Comparison of ENCODE assay signal across 2 cellular contexts in the genomic region with DNA sequence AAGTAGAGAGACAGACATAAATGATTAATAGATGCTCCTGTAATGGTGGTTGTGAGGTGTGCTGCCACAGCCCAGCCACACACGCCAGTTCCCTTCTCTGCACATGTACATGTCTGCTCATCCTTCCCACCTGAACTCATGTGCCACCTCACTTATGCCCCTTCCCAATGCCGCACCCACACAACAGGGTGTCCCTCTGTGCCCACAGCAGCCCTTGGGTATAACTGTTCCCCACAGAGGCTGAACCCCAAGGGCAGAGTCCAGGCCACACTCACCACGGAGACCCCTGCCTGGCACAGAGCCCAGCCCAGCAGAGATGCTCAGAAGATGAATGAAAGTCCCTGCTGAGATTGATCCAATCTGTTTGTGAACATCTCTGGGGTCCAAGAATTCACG.
TF ChIP-seq lines count a peak whose summit lies in the region.

No MANE protein-coding gene starts in this region.

TF ChIP-seq in liver, 16 proteins besides CTCF, POLR2A, EP300 and RAD21:
- TF ChIP-seq FOXA1 (IDR thresholded peaks at IDR 0.05) (no peak), RXRA (IDR thresholded peaks at IDR 0.05) (no peak), FOXA2 (IDR thresholded peaks at IDR 0.05) (no peak), HNF4A (conservative IDR thresholded peaks at IDR 0.05) (no peak), GABPA (IDR thresholded peaks at IDR 0.05 in 1 of 2, conservative IDR thresholded peaks at IDR 0.05 in 1 of 2) (no peak), TAF1 (conservative IDR thresholded peaks at IDR 0.05) (no peak), YY1 (IDR thresholded peaks at IDR 0.05) (no peak), HNF4G (IDR thresholded peaks at IDR 0.05) (no peak), JUND (IDR thresholded peaks at IDR 0.05) (no peak), EGR1 (IDR thresholded peaks at IDR 0.05; ENCODE audit: low read depth in 2 of 2) (no peak), SP1 (IDR thresholded peaks at IDR 0.05) (no peak), NR2F2 (IDR thresholded peaks at IDR 0.05) (no peak)
- TF ChIP-seq, protein P1, sequence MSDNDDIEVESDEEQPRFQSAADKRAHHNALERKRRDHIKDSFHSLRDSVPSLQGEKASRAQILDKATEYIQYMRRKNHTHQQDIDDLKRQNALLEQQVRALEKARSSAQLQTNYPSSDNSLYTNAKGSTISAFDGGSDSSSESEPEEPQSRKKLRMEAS (IDR thresholded peaks at IDR 0.05), result no peak
- TF ChIP-seq, protein P2, sequence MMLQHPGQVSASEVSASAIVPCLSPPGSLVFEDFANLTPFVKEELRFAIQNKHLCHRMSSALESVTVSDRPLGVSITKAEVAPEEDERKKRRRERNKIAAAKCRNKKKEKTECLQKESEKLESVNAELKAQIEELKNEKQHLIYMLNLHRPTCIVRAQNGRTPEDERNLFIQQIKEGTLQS (IDR thresholded peaks at IDR 0.05), result no peak
- TF ChIP-seq, protein P3, sequence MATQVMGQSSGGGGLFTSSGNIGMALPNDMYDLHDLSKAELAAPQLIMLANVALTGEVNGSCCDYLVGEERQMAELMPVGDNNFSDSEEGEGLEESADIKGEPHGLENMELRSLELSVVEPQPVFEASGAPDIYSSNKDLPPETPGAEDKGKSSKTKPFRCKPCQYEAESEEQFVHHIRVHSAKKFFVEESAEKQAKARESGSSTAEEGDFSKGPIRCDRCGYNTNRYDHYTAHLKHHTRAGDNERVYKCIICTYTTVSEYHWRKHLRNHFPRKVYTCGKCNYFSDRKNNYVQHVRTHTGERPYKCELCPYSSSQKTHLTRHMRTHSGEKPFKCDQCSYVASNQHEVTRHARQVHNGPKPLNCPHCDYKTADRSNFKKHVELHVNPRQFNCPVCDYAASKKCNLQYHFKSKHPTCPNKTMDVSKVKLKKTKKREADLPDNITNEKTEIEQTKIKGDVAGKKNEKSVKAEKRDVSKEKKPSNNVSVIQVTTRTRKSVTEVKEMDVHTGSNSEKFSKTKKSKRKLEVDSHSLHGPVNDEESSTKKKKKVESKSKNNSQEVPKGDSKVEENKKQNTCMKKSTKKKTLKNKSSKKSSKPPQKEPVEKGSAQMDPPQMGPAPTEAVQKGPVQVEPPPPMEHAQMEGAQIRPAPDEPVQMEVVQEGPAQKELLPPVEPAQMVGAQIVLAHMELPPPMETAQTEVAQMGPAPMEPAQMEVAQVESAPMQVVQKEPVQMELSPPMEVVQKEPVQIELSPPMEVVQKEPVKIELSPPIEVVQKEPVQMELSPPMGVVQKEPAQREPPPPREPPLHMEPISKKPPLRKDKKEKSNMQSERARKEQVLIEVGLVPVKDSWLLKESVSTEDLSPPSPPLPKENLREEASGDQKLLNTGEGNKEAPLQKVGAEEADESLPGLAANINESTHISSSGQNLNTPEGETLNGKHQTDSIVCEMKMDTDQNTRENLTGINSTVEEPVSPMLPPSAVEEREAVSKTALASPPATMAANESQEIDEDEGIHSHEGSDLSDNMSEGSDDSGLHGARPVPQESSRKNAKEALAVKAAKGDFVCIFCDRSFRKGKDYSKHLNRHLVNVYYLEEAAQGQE (IDR thresholded peaks at IDR 0.05), result no peak
- TF ChIP-seq, protein P4, sequence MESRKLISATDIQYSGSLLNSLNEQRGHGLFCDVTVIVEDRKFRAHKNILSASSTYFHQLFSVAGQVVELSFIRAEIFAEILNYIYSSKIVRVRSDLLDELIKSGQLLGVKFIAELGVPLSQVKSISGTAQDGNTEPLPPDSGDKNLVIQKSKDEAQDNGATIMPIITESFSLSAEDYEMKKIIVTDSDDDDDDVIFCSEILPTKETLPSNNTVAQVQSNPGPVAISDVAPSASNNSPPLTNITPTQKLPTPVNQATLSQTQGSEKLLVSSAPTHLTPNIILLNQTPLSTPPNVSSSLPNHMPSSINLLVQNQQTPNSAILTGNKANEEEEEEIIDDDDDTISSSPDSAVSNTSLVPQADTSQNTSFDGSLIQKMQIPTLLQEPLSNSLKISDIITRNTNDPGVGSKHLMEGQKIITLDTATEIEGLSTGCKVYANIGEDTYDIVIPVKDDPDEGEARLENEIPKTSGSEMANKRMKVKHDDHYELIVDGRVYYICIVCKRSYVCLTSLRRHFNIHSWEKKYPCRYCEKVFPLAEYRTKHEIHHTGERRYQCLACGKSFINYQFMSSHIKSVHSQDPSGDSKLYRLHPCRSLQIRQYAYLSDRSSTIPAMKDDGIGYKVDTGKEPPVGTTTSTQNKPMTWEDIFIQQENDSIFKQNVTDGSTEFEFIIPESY (IDR thresholded peaks at IDR 0.05), result no peak

TF ChIP-seq in HepG2, 621 proteins besides CTCF, POLR2A, EP300 and RAD21:
- TF ChIP-seq, protein P5, sequence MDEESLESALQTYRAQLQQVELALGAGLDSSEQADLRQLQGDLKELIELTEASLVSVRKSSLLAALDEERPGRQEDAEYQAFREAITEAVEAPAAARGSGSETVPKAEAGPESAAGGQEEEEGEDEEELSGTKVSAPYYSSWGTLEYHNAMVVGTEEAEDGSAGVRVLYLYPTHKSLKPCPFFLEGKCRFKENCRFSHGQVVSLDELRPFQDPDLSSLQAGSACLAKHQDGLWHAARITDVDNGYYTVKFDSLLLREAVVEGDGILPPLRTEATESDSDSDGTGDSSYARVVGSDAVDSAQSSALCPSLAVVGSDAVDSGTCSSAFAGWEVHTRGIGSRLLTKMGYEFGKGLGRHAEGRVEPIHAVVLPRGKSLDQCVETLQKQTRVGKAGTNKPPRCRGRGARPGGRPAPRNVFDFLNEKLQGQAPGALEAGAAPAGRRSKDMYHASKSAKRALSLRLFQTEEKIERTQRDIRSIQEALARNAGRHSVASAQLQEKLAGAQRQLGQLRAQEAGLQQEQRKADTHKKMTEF (CRISPR knock-in tag; IDR thresholded peaks at IDR 0.05), result no peak
- TF ChIP-seq ZNF629 (CRISPR knock-in tag; conservative IDR thresholded peaks at IDR 0.05) (no peak), NR2F6 (IDR thresholded peaks at IDR 0.05) (no peak), NR2F6 (CRISPR knock-in tag; IDR thresholded peaks at IDR 0.05) (no peak), FOXK1 (CRISPR knock-in tag; IDR thresholded peaks at IDR 0.05; ENCODE audit: borderline replicate concordance, low read depth) (no peak), SOX6 (IDR thresholded peaks at IDR 0.05) (no peak), SOX6 (CRISPR knock-in tag; IDR thresholded peaks at IDR 0.05) (no peak), RBM22 (optimal IDR thresholded peaks at IDR 0.05; ENCODE audit: low read length) (no peak), SNRNP70 (IDR thresholded peaks at IDR 0.05; ENCODE audit: low read depth, low read length) (no peak), NBN (conservative IDR thresholded peaks at IDR 0.05) (no peak), TCF7L2 (IDR thresholded peaks at IDR 0.05; ENCODE audit: low read depth, low read length) (no peak), ZNF33B (CRISPR knock-in tag; IDR thresholded peaks at IDR 0.05) (no peak), GZF1 (CRISPR knock-in tag; IDR thresholded peaks at IDR 0.05) (no peak), TMF1 (CRISPR knock-in tag; IDR thresholded peaks at IDR 0.05; ENCODE audit: low read depth) (no peak), ZNF205 (CRISPR knock-in tag; IDR thresholded peaks at IDR 0.05) (no peak)
- TF ChIP-seq, protein P6, sequence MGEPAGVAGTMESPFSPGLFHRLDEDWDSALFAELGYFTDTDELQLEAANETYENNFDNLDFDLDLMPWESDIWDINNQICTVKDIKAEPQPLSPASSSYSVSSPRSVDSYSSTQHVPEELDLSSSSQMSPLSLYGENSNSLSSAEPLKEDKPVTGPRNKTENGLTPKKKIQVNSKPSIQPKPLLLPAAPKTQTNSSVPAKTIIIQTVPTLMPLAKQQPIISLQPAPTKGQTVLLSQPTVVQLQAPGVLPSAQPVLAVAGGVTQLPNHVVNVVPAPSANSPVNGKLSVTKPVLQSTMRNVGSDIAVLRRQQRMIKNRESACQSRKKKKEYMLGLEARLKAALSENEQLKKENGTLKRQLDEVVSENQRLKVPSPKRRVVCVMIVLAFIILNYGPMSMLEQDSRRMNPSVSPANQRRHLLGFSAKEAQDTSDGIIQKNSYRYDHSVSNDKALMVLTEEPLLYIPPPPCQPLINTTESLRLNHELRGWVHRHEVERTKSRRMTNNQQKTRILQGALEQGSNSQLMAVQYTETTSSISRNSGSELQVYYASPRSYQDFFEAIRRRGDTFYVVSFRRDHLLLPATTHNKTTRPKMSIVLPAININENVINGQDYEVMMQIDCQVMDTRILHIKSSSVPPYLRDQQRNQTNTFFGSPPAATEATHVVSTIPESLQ (CRISPR knock-in tag; conservative IDR thresholded peaks at IDR 0.05), result no peak
TF ChIP-seq in HepG2: peak in this region for 0.
